Comparison of ENCODE assay signal across 22 cellular contexts in genomic region chr16:10312023-10312422, GRCh38.
DNase-seq lines count a peak whose midpoint lies in the region; ATAC-seq, FAIRE-seq and TF ChIP-seq lines count a peak whose summit lies in the region.
"Had no signal": no experiment of that assay in that cellular context is flagged by ENCODE, and none has a peak within 500 bp of the region (broad histone marks: within the 10 kb centered on the region; RNA-seq: fewer than 3 reads in every experiment).

No MANE protein-coding gene starts in this region.

- H3K4me1 ChIP-seq in DOHH2 (ENCODE audit: control insufficient read depth, low read length) (peaks cover 41% of the 10 kb centered on the region), right lobe of liver (peaks cover 0 to 16% (median 8%) of the 10 kb centered on the region in 4 donors), stomach (no peaks in the 10 kb centered on the region)
- H3K4me1 ChIP-seq: SJSA1 had no signal

- H3K79me2 ChIP-seq in DOHH2 (ENCODE audit: control insufficient read depth, low read length), result no peaks in the 10 kb centered on the region

- peak overlapping the region; percentile 76 for H3K4me2 ChIP-seq in DOHH2 (ENCODE audit: low read length)
- H3K4me2 ChIP-seq: A549 had no signal

- peaks cover 19% of the 10 kb centered on the region for H3F3A ChIP-seq in DOHH2 (ENCODE audit: control insufficient read depth, insufficient read depth)

- no peak for DNase-seq in activated B cell treated with CpG ODN at 0.5 μM for 24 hours
- DNase-seq in right lobe of liver, result no peak
- DNase-seq in stomach, result peak; percentile 11
- DNase-seq in D721Med (ENCODE audit: insufficient read length, low spot score), result no peak
- DNase-seq in type B pancreatic cell (ENCODE audit: extremely low spot score, unreplicated experiment), result no peak
- no peak for DNase-seq in AG08396 (ENCODE audit: low spot score)
- DNase-seq in mucosa of gallbladder (ENCODE audit: low spot score), result no peak
- DNase-seq: C1 segment of cervical spinal cord; CD8-positive, alpha-beta memory T cell; DMS53; GOT3; HCEC 1CT; KG1; NCI-H1105 treated with DMSO at 0.1 percent for 48 hours; NCI-H2029 treated with DMSO at 0.1 percent for 48 hours; NCI-H2171 treated with DMSO at 0.1 percent for 48 hours; NCI-H524 treated with DMSO at 0.1 percent for 48 hours; NCI-H82 had no signal

- no peaks in the 10 kb centered on the region for H4K20me1 ChIP-seq in DOHH2 (ENCODE audit: control insufficient read depth, insufficient read depth, low read depth, low read length)

- H3K27ac Mint-ChIP-seq in activated B cell treated with CpG ODN at 0.5 μM for 24 hours (peak overlapping the region; percentile 38), type B pancreatic cell (no peak overlapping the region)

- WGBS in right lobe of liver (ENCODE audit: insufficient coverage, low coverage, low lambda C conversion rate, missing lambda C conversion rate), result 68% methylated on average over 5 of the region's 5 CpGs
- 49 to 74% (median 68%) methylated on average over 4 to 5 of the region's 5 CpGs for WGBS in stomach, 5 donors

- H3K4me3 Mint-ChIP-seq in activated B cell treated with CpG ODN at 0.5 μM for 24 hours, result no peak overlapping the region
- H3K4me3 Mint-ChIP-seq in type B pancreatic cell, result no peak overlapping the region
- H3K4me3 Mint-ChIP-seq: CD8-positive, alpha-beta memory T cell had no signal

- TF ChIP-seq CTCF in DOHH2 (IDR thresholded peaks at IDR 0.05; ENCODE audit: low read depth, low read length, poor library complexity, severe bottlenecking) (no peak), activated B cell treated with CpG ODN at 0.5 μM for 24 hours (IDR thresholded peaks at IDR 0.05) (no peak), right lobe of liver (IDR thresholded peaks at IDR 0.05) (no peak), stomach (IDR thresholded peaks at IDR 0.05) (no peak), D721Med (IDR thresholded peaks at IDR 0.05; ENCODE audit: insufficient read depth, missing control alignments) (no peak), type B pancreatic cell (conservative IDR thresholded peaks at IDR 0.05) (no peak)

- POLR2A ChIA-PET in activated B cell treated with CpG ODN at 0.5 μM for 24 hours (lab: Charles Lee), result interaction anchor here (0.7 to 1.0 kb wide), 2 partner anchors 12 to 53 kb away, joined by 3 to 7 read pairs; no protein-coding TSS in a partner anchor

- H3K9me3 Mint-ChIP-seq in activated B cell treated with CpG ODN at 0.5 μM for 24 hours, result no peaks in the 10 kb centered on the region
- no peaks in the 10 kb centered on the region for H3K9me3 Mint-ChIP-seq in type B pancreatic cell
- H3K9me3 Mint-ChIP-seq: CD8-positive, alpha-beta memory T cell had no signal

- H3K4me1 Mint-ChIP-seq in activated B cell treated with CpG ODN at 0.5 μM for 24 hours, result peaks cover 25% of the 10 kb centered on the region
- H3K4me1 Mint-ChIP-seq in type B pancreatic cell (ENCODE audit: unreplicated experiment), result peaks cover 5% of the 10 kb centered on the region

- no peaks in the 10 kb centered on the region for H3K9me2 ChIP-seq in DOHH2 (replicated peaks; ENCODE audit: control insufficient read depth, low read length)

- TF ChIP-seq POLR2A in right lobe of liver (IDR thresholded peaks at IDR 0.05), result no peak
- TF ChIP-seq POLR2A in stomach (IDR thresholded peaks at IDR 0.05), result no peak

- CTCF ChIA-PET in activated B cell treated with CpG ODN at 0.5 μM for 24 hours (lab: Charles Lee), result interaction anchor here (3.2 kb wide), 1 partner anchor 55 kb away, joined by 54 read pairs; no protein-coding TSS in a partner anchor

- H3K36me3 Mint-ChIP-seq in activated B cell treated with CpG ODN at 0.5 μM for 24 hours (ENCODE audit: low read depth) (no peaks in the 10 kb centered on the region), type B pancreatic cell (no peaks in the 10 kb centered on the region)

- H3K36me3 ChIP-seq in DOHH2 (ENCODE audit: control insufficient read depth, low read length), result no peaks in the 10 kb centered on the region
- no peaks in the 10 kb centered on the region for H3K36me3 ChIP-seq in right lobe of liver
- no peaks in the 10 kb centered on the region for H3K36me3 ChIP-seq in stomach
- H3K36me3 ChIP-seq: SJSA1 had no signal

- H3K27me3 ChIP-seq in DOHH2 (ENCODE audit: control insufficient read depth, low read length), result no peaks in the 10 kb centered on the region
- H3K27me3 ChIP-seq in right lobe of liver, result no peaks in the 10 kb centered on the region
- H3K27me3 ChIP-seq in stomach, result no peaks in the 10 kb centered on the region
- H3K27me3 ChIP-seq: SJSA1 had no signal

- H3K27me3 Mint-ChIP-seq in activated B cell treated with CpG ODN at 0.5 μM for 24 hours (no peaks in the 10 kb centered on the region), type B pancreatic cell (no peaks in the 10 kb centered on the region)

- H3K4me3 ChIP-seq in DOHH2 (ENCODE audit: low read length) (no peak overlapping the region), right lobe of liver (no peak overlapping the region), stomach (no peak overlapping the region)
- H3K4me3 ChIP-seq: A549, SJSA1 had no signal

- no peak for ATAC-seq in activated B cell treated with CpG ODN at 0.5 μM for 24 hours (ENCODE audit: low read depth)
- ATAC-seq in right lobe of liver, result no peak
- ATAC-seq: A549 had no signal

- intact Hi-C loops in activated B cell treated with CpG ODN at 0.5 μM for 24 hours (cut with micrococcal nuclease), result loop anchor here (5.0 kb wide), 1 partner anchor 70 kb away; no protein-coding TSS in a partner anchor
- intact Hi-C loops in right lobe of liver (cut with DNase I), result no loop called here
- intact Hi-C loops in stomach (cut with DNase I; ENCODE audit: low total_unique reads), result no loop called here

- no peak for TF ChIP-seq EP300 in stomach (IDR thresholded peaks at IDR 0.05)

- H3K27ac ChIP-seq in DOHH2 (ENCODE audit: low read depth, low read length) (peak overlapping the region; percentile 90), right lobe of liver (peak overlapping the region in 2 of 3 donors; percentile 18 to 85), stomach (no peak overlapping the region)
- H3K27ac ChIP-seq: A549, HL-60, SJSA1 had no signal

- FAIRE-seq in D721Med (lab: Jason Lieb, UNC), result no peak
- FAIRE-seq: A549 had no signal

- H3K9me3 ChIP-seq in DOHH2 (ENCODE audit: control insufficient read depth, insufficient read depth, low read length), result no peaks in the 10 kb centered on the region
- no peaks in the 10 kb centered on the region for H3K9me3 ChIP-seq in right lobe of liver
- no peaks in the 10 kb centered on the region for H3K9me3 ChIP-seq in stomach
- H3K9me3 ChIP-seq: A549, SJSA1 had no signal

Comparison
In these comparisons a context has a peak if more than half of its experiments do, and no peak if none do; other contexts are left out.
1. H3K27ac ChIP-seq: peak in DOHH2 (single experiment) and right lobe of liver (2 of 3); none in stomach (0 of 5).